24 cellular contexts compared by ENCODE assay signal in genomic region chr16:22304411-22304810, GRCh38. TPM values are rescaled to one million over a fixed set of nuclear protein-coding genes. Genes with fewer than 3 reads are reported as not detected.
DNase-seq lines count a peak whose midpoint lies in the region; ATAC-seq and TF ChIP-seq lines count a peak whose summit lies in the region.
"Had no signal": no experiment of that assay in that cellular context is flagged by ENCODE, and none has a peak within 500 bp of the region (broad histone marks: within the 10 kb centered on the region; RNA-seq: fewer than 3 reads in every experiment).

No MANE protein-coding gene starts in this region.

- H3K79me2 ChIP-seq in H9 (ENCODE audit: insufficient read depth, low read length), result peaks cover 8% of the 10 kb centered on the region; the same call in 1 of the 2 replicates

- no peaks in the 10 kb centered on the region for H3K79me1 ChIP-seq in H9 (ENCODE audit: insufficient read depth, low read depth, low read length, poor library complexity, severe bottlenecking)

- peak overlapping the region; percentile 53 for H3K27ac Mint-ChIP-seq in activated T-cell treated with anti-CD3 and anti-CD28 coated beads, Interleukin-2, amount 50 U/mL, for 24 hours
- H3K27ac Mint-ChIP-seq in H9, result peak overlapping the region in 2 of 3 experiments; percentile 21 to 70; a peak in 2 of 7 replicates
- peak overlapping the region; percentile 54 for H3K27ac Mint-ChIP-seq in central memory CD8-positive, alpha-beta T cell (ENCODE audit: low read depth)
- H3K27ac Mint-ChIP-seq: CD8-positive, alpha-beta T cell had no signal

- no peak overlapping the region for H3K27ac ChIP-seq in H9 (ENCODE audit: insufficient read length, low read depth, low read length)
- H3K27ac ChIP-seq: PC-9, RWPE1 had no signal

- H3K23me2 ChIP-seq in H9 (ENCODE audit: insufficient read length, low read depth, low read length, poor library complexity, severe bottlenecking), result no peaks in the 10 kb centered on the region

- no peak overlapping the region for H2AK5ac ChIP-seq in H9 (ENCODE audit: insufficient read length, low read length)

- no peak overlapping the region for H2AFZ ChIP-seq in H9 (ENCODE audit: low read length)
- H2AFZ ChIP-seq: PC-9 had no signal

- no peaks in the 10 kb centered on the region for H3K9me3 Mint-ChIP-seq in activated T-cell treated with anti-CD3 and anti-CD28 coated beads, Interleukin-2, amount 50 U/mL, for 24 hours
- H3K9me3 Mint-ChIP-seq in H9, result no peaks in the 10 kb centered on the region; a peak in 1 of 5 replicates
- no peaks in the 10 kb centered on the region for H3K9me3 Mint-ChIP-seq in central memory CD8-positive, alpha-beta T cell
- H3K9me3 Mint-ChIP-seq: CD8-positive, alpha-beta T cell; IgD-negative memory B cell had no signal

- H4K91ac ChIP-seq in H9 (ENCODE audit: insufficient read length, low read depth, low read length), result no peak overlapping the region

- no peaks in the 10 kb centered on the region for H3K27me3 ChIP-seq in H9 (ENCODE audit: insufficient read depth, low read length)
- H3K27me3 ChIP-seq: MG63 had no signal

- H3K4me1 Mint-ChIP-seq in activated T-cell treated with anti-CD3 and anti-CD28 coated beads, Interleukin-2, amount 50 U/mL, for 24 hours (ENCODE audit: low read depth), result peaks cover 35% of the 10 kb centered on the region
- peaks cover 3 to 10% of the 10 kb centered on the region in 2 experiments; a peak in 2 of 4 replicates for H3K4me1 Mint-ChIP-seq in H9
- peaks cover 43% of the 10 kb centered on the region for H3K4me1 Mint-ChIP-seq in central memory CD8-positive, alpha-beta T cell

- H3K27me3 Mint-ChIP-seq in activated T-cell treated with anti-CD3 and anti-CD28 coated beads, Interleukin-2, amount 50 U/mL, for 24 hours, result no peaks in the 10 kb centered on the region
- no peaks in the 10 kb centered on the region for H3K27me3 Mint-ChIP-seq in H9 (ENCODE audit: low read depth)
- H3K27me3 Mint-ChIP-seq in central memory CD8-positive, alpha-beta T cell, result no peaks in the 10 kb centered on the region
- H3K27me3 Mint-ChIP-seq: IgD-negative memory B cell had no signal

- H3K4me2 ChIP-seq in H9 (ENCODE audit: insufficient read depth, insufficient read length, low read length), result no peak overlapping the region
- H3K4me2 ChIP-seq: PC-9 had no signal

- no peak overlapping the region for H3K4me3 Mint-ChIP-seq in activated T-cell treated with anti-CD3 and anti-CD28 coated beads, Interleukin-2, amount 50 U/mL, for 24 hours
- H3K4me3 Mint-ChIP-seq in H9, result no peak overlapping the region; a peak in 1 of 5 replicates
- H3K4me3 Mint-ChIP-seq in central memory CD8-positive, alpha-beta T cell, result no peak overlapping the region
- H3K4me3 Mint-ChIP-seq: CD8-positive, alpha-beta T cell; IgD-negative memory B cell had no signal

- no peak overlapping the region for H4K5ac ChIP-seq in H9 (ENCODE audit: insufficient read length, low read depth, low read length)

- no peak overlapping the region for H3K56ac ChIP-seq in H9 (ENCODE audit: insufficient read length, low read depth, low read length)

- no peak overlapping the region for H3K23ac ChIP-seq in H9 (ENCODE audit: insufficient read length, low read depth, low read length)

- H2BK20ac ChIP-seq in H9 (ENCODE audit: low read depth, low read length, poor library complexity, severe bottlenecking), result no peak overlapping the region

- H3K4me1 ChIP-seq in H9 (ENCODE audit: insufficient read depth, low read length), result no peaks in the 10 kb centered on the region

- no peak overlapping the region for H3K9ac ChIP-seq in H9 (ENCODE audit: extremely low read depth, insufficient read length, low read length)

- no peak overlapping the region for H2BK120ac ChIP-seq in H9 (ENCODE audit: low read depth, low read length, poor library complexity, severe bottlenecking)

- no peak overlapping the region for H3K18ac ChIP-seq in H9 (ENCODE audit: insufficient read length, low read depth, low read length)

- H4K8ac ChIP-seq in H9 (replicated peaks; ENCODE audit: insufficient read length, low read depth, low read length), result no peak overlapping the region

- H3K14ac ChIP-seq in H9 (ENCODE audit: insufficient read depth, low read length), result no peak overlapping the region

- no peak overlapping the region for H3K4ac ChIP-seq in H9 (ENCODE audit: low read depth, low read length)

- H4K20me1 ChIP-seq in H9 (ENCODE audit: control insufficient read depth, insufficient read depth, insufficient read length), result peaks cover 3% of the 10 kb centered on the region

- no peak overlapping the region for H2BK5ac ChIP-seq in H9 (ENCODE audit: insufficient read length, low read length)

- H2BK12ac ChIP-seq in H9 (ENCODE audit: insufficient read length, low read depth, low read length), result no peak overlapping the region

- no peak for TF ChIP-seq CTCF in H9 (conservative IDR thresholded peaks at IDR 0.05)

- H2BK15ac ChIP-seq in H9 (ENCODE audit: low read depth, low read length), result no peak overlapping the region

- intact Hi-C loops in posterior vena cava (cut with DNase I), result no loop called here

- ATAC-seq in central memory CD8-positive, alpha-beta T cell (replicated peaks; ENCODE audit: extremely low read depth, poor library complexity, severe bottlenecking), result no peak
- ATAC-seq: CD8-positive, alpha-beta T cell had no signal

- no CpG with 5 or more reads among the region's 4 CpGs for WGBS in H9 (ENCODE audit: extremely low coverage, insufficient read length, low lambda C conversion rate)

- no peak for DNase-seq in activated T-cell treated with anti-CD3 and anti-CD28 coated beads, Interleukin-2, amount 50 U/mL, for 24 hours
- DNase-seq in activated T-cell treated with anti-CD3 and anti-CD28 coated beads, Interleukin-2, amount 50 U/mL, for 48 hours, result no peak
- DNase-seq in H9 (no peak), posterior vena cava (ENCODE audit: low spot score) (peak; percentile 40), NCI-H2081 (lab: John Stamatoyannopoulos, UW) (no peak), NOMO-1 treated with DMSO at 0.1 percent for 48 hours (lab: John Stamatoyannopoulos, UW; ENCODE audit: unreplicated experiment) (no peak), anterior cingulate cortex (lab: John Stamatoyannopoulos, UW) (no peak)
- no peak for DNase-seq in central memory CD8-positive, alpha-beta T cell (ENCODE audit: low spot score in 2 of 2)
- DNase-seq: Calu3; CD8-positive, alpha-beta T cell; DMS53; EL; GOT3; Kasumi-1; MG63; NCI-H1092; NCI-H1436 treated with DMSO at 0.1 percent for 48 hours; NCI-H2029; NCI-H2171; NCI-H526; PC-9; SIG-M5 had no signal

- H3T11ph ChIP-seq in H9 (ENCODE audit: low read length), result no peak overlapping the region

- no peaks in the 10 kb centered on the region for H3K9me3 ChIP-seq in H9 (ENCODE audit: control insufficient read depth, low read depth, low read length)
- H3K9me3 ChIP-seq: MG63 had no signal

- H3K36me3 Mint-ChIP-seq in activated T-cell treated with anti-CD3 and anti-CD28 coated beads, Interleukin-2, amount 50 U/mL, for 24 hours (ENCODE audit: low read depth), result peaks cover 96% of the 10 kb centered on the region
- peaks cover 22 to 75% (median 51%) of the 10 kb centered on the region in 3 experiments for H3K36me3 Mint-ChIP-seq in H9 (ENCODE audit: insufficient read depth in 1 of 3, low read depth in 3 of 3)
- peaks cover 43% of the 10 kb centered on the region for H3K36me3 Mint-ChIP-seq in central memory CD8-positive, alpha-beta T cell (ENCODE audit: insufficient read depth)

RNA-seq across cellular contexts. Expression of gene POLR3E, which starts 7.2 kb away (rescaled TPM):
- total RNA-seq in H9 (2021) (101 and 103 TPM in 2 replicates), posterior vena cava (10 to 100 TPM; 28.6 to 33.0 TPM)
